In the genomic region with DNA sequence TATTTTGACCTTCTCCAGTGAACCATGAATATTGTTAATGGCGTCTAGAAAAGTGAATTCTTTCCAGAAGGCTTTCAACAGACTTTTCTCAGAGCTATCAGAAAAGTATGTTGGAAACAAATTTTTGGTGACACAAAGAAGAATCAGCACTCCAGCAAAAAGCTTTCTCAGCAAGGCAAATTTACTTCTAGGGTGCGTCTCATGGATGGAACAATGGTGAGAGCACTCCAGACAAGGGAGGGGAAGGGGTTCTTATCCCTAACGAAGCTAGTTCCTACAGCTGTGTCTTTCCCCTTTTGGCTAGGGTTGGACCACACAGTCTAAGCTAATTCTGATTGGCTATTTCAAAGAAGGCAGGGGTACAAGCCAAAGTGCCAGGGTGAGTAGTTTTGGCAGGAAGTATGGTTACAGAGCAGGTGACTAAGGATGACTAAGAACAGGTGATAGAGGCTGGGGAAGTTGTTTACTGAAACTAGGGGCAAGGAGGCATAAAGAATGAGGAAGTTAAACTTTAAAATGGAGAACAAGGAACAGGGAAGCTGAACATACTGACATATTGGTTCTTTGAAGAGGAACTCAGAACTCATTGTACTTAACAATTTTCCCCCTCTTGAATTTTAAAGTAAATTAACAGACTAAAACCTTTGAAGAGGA, we compare ENCODE assay signal across 14 cellular contexts.
DNase-seq lines count a peak whose midpoint lies in the region; ATAC-seq and TF ChIP-seq lines count a peak whose summit lies in the region.
"Had no signal": no experiment of that assay in that cellular context is flagged by ENCODE, and none has a peak within 500 bp of the region (broad histone marks: within the 10 kb centered on the region; RNA-seq: fewer than 3 reads in every experiment).

No MANE protein-coding gene starts in this region.

- H3K4me1 ChIP-seq in OCI-LY7 (ENCODE audit: insufficient read depth, low read length, poor library complexity, severe bottlenecking): peaks cover 13% of the 10 kb centered on the region

- H3K27ac ChIP-seq in OCI-LY7 (ENCODE audit: low read depth, low read length, poor library complexity, severe bottlenecking): peak overlapping the region; percentile 49

- H2AFZ ChIP-seq in OCI-LY7 (ENCODE audit: low read length): peak overlapping the region; percentile 63; the same call in 1 of the 2 replicates

- H3K9me2 ChIP-seq in OCI-LY7 (ENCODE audit: insufficient read depth, low read length): no peaks in the 10 kb centered on the region

- ATAC-seq in GM18868 (IDR thresholded peaks at IDR 0.05; ENCODE audit: unreplicated experiment) (peak; percentile 85), HG03354 (IDR thresholded peaks at IDR 0.05; ENCODE audit: poor library complexity, severe bottlenecking, unreplicated experiment) (peak; percentile 84), left colon (peak; percentile 36), GM18511 (IDR thresholded peaks at IDR 0.05; ENCODE audit: unreplicated experiment) (no peak)
- ATAC-seq: activated CD4-positive, alpha-beta T cell treated with anti-CD3 and anti-CD28 coated beads for 36 hours; HepG2; left lobe of liver; stimulated activated naive CD8-positive, alpha-beta T cell treated with anti-CD3 and anti-CD28 coated beads, Interleukin-15, Interleukin-2, amounts not matched to agents 100 U/mL and 50 U/mL, for 24 hours had no signal

- CTCF ChIA-PET in OCI-LY7 (lab: Charles Lee; ENCODE audit: unreplicated experiment): interaction anchor here (0.8 kb wide), 1 partner anchor 20 kb away, joined by 3 read pairs; no protein-coding TSS in a partner anchor

- POLR2A ChIA-PET in OCI-LY7 (lab: Charles Lee): no interaction called here

- DNase-seq in OCI-LY7 (ENCODE audit: low spot score): peak; percentile 60
- DNase-seq in left colon: no peak
- DNase-seq in GM19238 (ENCODE audit: insufficient read length, low spot score): no peak
- DNase-seq in SW480 (ENCODE audit: low spot score): no peak
- DNase-seq: activated CD4-positive, alpha-beta T cell treated with anti-CD3 and anti-CD28 coated beads for 36 hours; activated naive CD4-positive, alpha-beta T cell treated with anti-CD3 and anti-CD28 coated beads, Interleukin-2, amount 50 U/mL, for 16 hours; NCI-H146; NCI-H510A treated with DMSO at 0.1 percent for 48 hours; stimulated activated naive CD8-positive, alpha-beta T cell treated with anti-CD3 and anti-CD28 coated beads, Interleukin-15, Interleukin-2, amounts not matched to agents 100 U/mL and 50 U/mL, for 24 hours had no signal

- H3K4me2 ChIP-seq in OCI-LY7 (ENCODE audit: low read length): no peak overlapping the region

- TF ChIP-seq CTCF in OCI-LY7 (conservative IDR thresholded peaks at IDR 0.05; ENCODE audit: low read length): no peak

- no peaks in the 10 kb centered on the region for H3K79me2 ChIP-seq in OCI-LY7 (ENCODE audit: insufficient read depth, low read depth, low read length)

- no peak overlapping the region for H3K4me3 ChIP-seq in OCI-LY7 (ENCODE audit: low read depth, low read length, poor library complexity, severe bottlenecking)

- peaks cover 35% of the 10 kb centered on the region for H3K9me3 ChIP-seq in OCI-LY7 (ENCODE audit: low read length)

- intact Hi-C loops in OCI-LY7 (cut with micrococcal nuclease; ENCODE audit: unreplicated experiment): no loop called here
- intact Hi-C loops in left colon (cut with DNase I, micrococcal nuclease): no loop called here

- BruUV-seq in OCI-LY7 (replicated peaks; lab: Mats Ljungman, UMichigan): no TSS peak

- no peaks in the 10 kb centered on the region for H4K20me1 ChIP-seq in OCI-LY7 (ENCODE audit: insufficient read depth, low read length)

- no peaks in the 10 kb centered on the region; the same call in 1 of the 2 replicates for H3K36me3 ChIP-seq in OCI-LY7 (ENCODE audit: insufficient read depth, low read length)
